Comparison of ENCODE assay signal across 13 cellular contexts in genomic region chr10:71085689-71086438, GRCh38.
DNase-seq lines count a peak whose midpoint lies in the region; ATAC-seq and TF ChIP-seq lines count a peak whose summit lies in the region.
"Had no signal": no experiment of that assay in that cellular context is flagged by ENCODE, and none has a peak within 500 bp of the region (broad histone marks: within the 10 kb centered on the region; RNA-seq: fewer than 3 reads in every experiment).

No MANE protein-coding gene starts in this region.

- H3K27ac Mint-ChIP-seq in activated naive CD4-positive, alpha-beta T cell treated with anti-CD3 and anti-CD28 coated beads, Interleukin-2, amount 50 U/mL, for 72 hours, result no peak overlapping the region

- H3K4me1 ChIP-seq in transverse colon, result no peaks in the 10 kb centered on the region
- H3K4me1 ChIP-seq: parathyroid adenoma had no signal

- no peaks in the 10 kb centered on the region for H3K36me3 ChIP-seq in transverse colon
- H3K36me3 ChIP-seq: tibial artery had no signal

- DNase-seq in activated naive CD4-positive, alpha-beta T cell treated with anti-CD3 and anti-CD28 coated beads, Interleukin-2, amount 50 U/mL, for 72 hours (ENCODE audit: low spot score in 2 of 2), result peak; percentile 1 to 14
- no peak for DNase-seq in activated naive CD4-positive, alpha-beta T cell treated with anti-CD3 and anti-CD28 coated beads, Interleukin-2, amount 50 U/mL, for 16 hours
- peak; percentile 97 for DNase-seq in NCI-H82 treated with DMSO at 0.1 percent for 48 hours (lab: John Stamatoyannopoulos, UW; ENCODE audit: unreplicated experiment)
- peak; percentile 41 for DNase-seq in iPS-NIHi7 (ENCODE audit: extremely low spot score)
- DNase-seq in transverse colon, result peak; percentile 3
- no peak for DNase-seq in NCI-H774 (lab: John Stamatoyannopoulos, UW)
- DNase-seq in effector CD4-positive, alpha-beta T cell, result no peak
- DNase-seq: activated T-cell treated with anti-CD3 and anti-CD28 coated beads for 4 hours, midbrain had no signal

- TF ChIP-seq EP300 in transverse colon (IDR thresholded peaks at IDR 0.05; ENCODE audit: low read depth), result no peak

- intact Hi-C loops in transverse colon (cut with DNase I; ENCODE audit: low total_unique reads), result no loop called here

- H3K27ac ChIP-seq in transverse colon, result no peak overlapping the region
- H3K27ac ChIP-seq: parathyroid adenoma, tibial artery had no signal

- no peak for ATAC-seq in activated naive CD4-positive, alpha-beta T cell treated with anti-CD3 and anti-CD28 coated beads, Interleukin-2, amount 50 U/mL, for 72 hours
- no peak for ATAC-seq in HG02798 (IDR thresholded peaks at IDR 0.05; ENCODE audit: poor library complexity, unreplicated experiment)
- ATAC-seq: K562 had no signal

- no peak overlapping the region for H3K4me3 ChIP-seq in transverse colon
- H3K4me3 ChIP-seq: K562, tibial artery had no signal

- no peak for TF ChIP-seq CTCF in transverse colon (IDR thresholded peaks at IDR 0.05)

- no peaks in the 10 kb centered on the region for H3K27me3 ChIP-seq in transverse colon
- H3K27me3 ChIP-seq: tibial artery had no signal

- H3K9me3 Mint-ChIP-seq in activated naive CD4-positive, alpha-beta T cell treated with anti-CD3 and anti-CD28 coated beads, Interleukin-2, amount 50 U/mL, for 72 hours, result no peaks in the 10 kb centered on the region

- 68 to 69% methylated on average over 11 to 18 of the region's 18 CpGs for WGBS in transverse colon (ENCODE audit: low coverage in 1 of 2), 2 donors

- in situ Hi-C loops in transverse colon (cut with MboI; ENCODE audit: low pct_ligation_motif_present in 1 of 4, low pct_unique_long_range_greater_than_20kb in 1 of 4, low sequenced_read_pairs in 3 of 4), result no loop called here

- no peaks in the 10 kb centered on the region for H3K9me3 ChIP-seq in transverse colon
- H3K9me3 ChIP-seq: tibial artery had no signal

- no peaks in the 10 kb centered on the region for H3K36me3 Mint-ChIP-seq in activated naive CD4-positive, alpha-beta T cell treated with anti-CD3 and anti-CD28 coated beads, Interleukin-2, amount 50 U/mL, for 72 hours

- no peak for TF ChIP-seq POLR2A in transverse colon (IDR thresholded peaks at IDR 0.05)

Comparison
In these comparisons a context has a peak if more than half of its experiments do, and no peak if none do; other contexts are left out.
1. DNase-seq: peak in activated naive CD4-positive, alpha-beta T cell treated with anti-CD3 and anti-CD28 coated beads, Interleukin-2, amount 50 U/mL, for 72 hours (2 of 2), NCI-H82 treated with DMSO at 0.1 percent for 48 hours (single experiment), iPS-NIHi7 (single experiment) and transverse colon (single experiment); none in activated naive CD4-positive, alpha-beta T cell treated with anti-CD3 and anti-CD28 coated beads, Interleukin-2, amount 50 U/mL, for 16 hours (single experiment), NCI-H774 (single experiment) and effector CD4-positive, alpha-beta T cell (single experiment).